In genomic region chr5:173532689-173533250, GRCh38 we compare ENCODE assay signal across 26 cellular contexts.
"Had no signal": no experiment of that assay in that cellular context is flagged by ENCODE, and none has a peak within 500 bp of the region (broad histone marks: within the 10 kb centered on the region; RNA-seq: fewer than 3 reads in every experiment).

No MANE protein-coding gene starts in this region.

- H3K36me3 ChIP-seq: pancreas, prostate gland, right lobe of liver, sigmoid colon, tibial artery, transverse colon, upper lobe of right lung, uterus had no signal

- H3K9me3 ChIP-seq: pancreas, prostate gland, right lobe of liver, sigmoid colon, testis, tibial artery, transverse colon, upper lobe of right lung, uterus had no signal

- H3K27ac ChIP-seq: pancreas, prostate gland, right lobe of liver, sigmoid colon, testis, tibial artery, transverse colon, upper lobe of right lung, uterus had no signal

- H3K27ac Mint-ChIP-seq: naive B cell; naive thymus-derived CD8-positive, alpha-beta T cell; natural killer cell treated with Interleukin-12 subunit alpha and Interleukin-12 subunit beta and Interleukin-15 and Interleukin-18, amount 100 ng/mL, for 72 hours; nephron progenitor cell; stimulated activated effector memory CD8-positive, alpha-beta T cell treated with anti-CD3 and anti-CD28 coated beads, Interleukin-12 subunit alpha, Interleukin-12 subunit beta, amount 100 ng/mL, for 72 hours; stimulated activated naive CD8-positive, alpha-beta T cell treated with anti-CD3 and anti-CD28 coated beads, Interleukin-15, amount 100 ng/mL, for 72 hours; type B pancreatic cell had no signal

- ATAC-seq: naive thymus-derived CD8-positive, alpha-beta T cell; natural killer cell treated with Interleukin-12 subunit alpha and Interleukin-12 subunit beta and Interleukin-15 and Interleukin-18, amount 100 ng/mL, for 72 hours; right lobe of liver; stimulated activated effector memory CD8-positive, alpha-beta T cell treated with anti-CD3 and anti-CD28 coated beads, Interleukin-12 subunit alpha, Interleukin-12 subunit beta, amount 100 ng/mL, for 72 hours; stimulated activated naive CD8-positive, alpha-beta T cell treated with anti-CD3 and anti-CD28 coated beads, Interleukin-15, amount 100 ng/mL, for 72 hours; stimulated activated naive CD8-positive, alpha-beta T cell treated with anti-CD3 and anti-CD28 coated beads, Interleukin-15, Interleukin-2, amounts not matched to agents 100 U/mL and 50 U/mL, for 24 hours; upper lobe of right lung had no signal

- H3K27me3 Mint-ChIP-seq: stimulated activated naive CD8-positive, alpha-beta T cell treated with anti-CD3 and anti-CD28 coated beads, Interleukin-15, amount 100 ng/mL, for 72 hours had no signal

- H3K4me1 ChIP-seq: prostate gland, right lobe of liver, sigmoid colon, testis, tibial artery, transverse colon, upper lobe of right lung, uterus had no signal

- H3K27me3 ChIP-seq: pancreas, right lobe of liver, sigmoid colon, testis, tibial artery, transverse colon, upper lobe of right lung, uterus had no signal

- H3K4me3 ChIP-seq: pancreas, prostate gland, right lobe of liver, sigmoid colon, testis, tibial artery, transverse colon, upper lobe of right lung, uterus had no signal

- H3K4me3 Mint-ChIP-seq: naive B cell; naive thymus-derived CD8-positive, alpha-beta T cell; natural killer cell treated with Interleukin-12 subunit alpha and Interleukin-12 subunit beta and Interleukin-15 and Interleukin-18, amount 100 ng/mL, for 72 hours; nephron progenitor cell; neural crest cell; stimulated activated effector memory CD8-positive, alpha-beta T cell treated with anti-CD3 and anti-CD28 coated beads, Interleukin-12 subunit alpha, Interleukin-12 subunit beta, amount 100 ng/mL, for 72 hours; stimulated activated naive CD8-positive, alpha-beta T cell treated with anti-CD3 and anti-CD28 coated beads, Interleukin-15, amount 100 ng/mL, for 72 hours; type B pancreatic cell had no signal

- H3K9me3 Mint-ChIP-seq: naive B cell; naive thymus-derived CD8-positive, alpha-beta T cell; natural killer cell treated with Interleukin-12 subunit alpha and Interleukin-12 subunit beta and Interleukin-15 and Interleukin-18, amount 100 ng/mL, for 72 hours; nephron progenitor cell; neural crest cell; stimulated activated effector memory CD8-positive, alpha-beta T cell treated with anti-CD3 and anti-CD28 coated beads, Interleukin-12 subunit alpha, Interleukin-12 subunit beta, amount 100 ng/mL, for 72 hours; stimulated activated naive CD8-positive, alpha-beta T cell treated with anti-CD3 and anti-CD28 coated beads, Interleukin-15, amount 100 ng/mL, for 72 hours; type B pancreatic cell had no signal

- DNase-seq: naive B cell; naive thymus-derived CD8-positive, alpha-beta T cell; nephron progenitor cell; occipital lobe; pancreas; right cardiac atrium; right lobe of liver; sigmoid colon; small intestine; stimulated activated CD4-positive, alpha-beta T cell treated with anti-CD3 and anti-CD28 coated beads, Interleukin-15, amount 100 ng/mL, for 24 hours; stimulated activated CD4-positive, alpha-beta T cell treated with anti-CD3 and anti-CD28 coated beads, Interleukin-2, amount 100 ng/mL, for 24 hours; stimulated activated CD4-positive, alpha-beta T cell treated with anti-CD3 and anti-CD28 coated beads, Interleukin-2, amount 100 ng/mL, for 48 hours; stimulated activated CD4-positive, alpha-beta T cell treated with anti-CD3 and anti-CD28 coated beads, Interleukin-4, amount 100 ng/mL, for 24 hours; stimulated activated naive CD4-positive, alpha-beta T cell; stimulated activated naive CD8-positive, alpha-beta T cell treated with anti-CD3 and anti-CD28 coated beads, Interleukin-15, amount 100 ng/mL, for 72 hours; stimulated activated naive CD8-positive, alpha-beta T cell treated with anti-CD3 and anti-CD28 coated beads, Interleukin-15, Interleukin-2, amounts not matched to agents 100 U/mL and 50 U/mL, for 24 hours; testis; tibial artery; transverse colon; upper lobe of right lung; uterus had no signal

- H3K4me1 Mint-ChIP-seq: naive B cell; naive thymus-derived CD8-positive, alpha-beta T cell; nephron progenitor cell; neural crest cell; stimulated activated effector memory CD8-positive, alpha-beta T cell treated with anti-CD3 and anti-CD28 coated beads, Interleukin-12 subunit alpha, Interleukin-12 subunit beta, amount 100 ng/mL, for 72 hours; stimulated activated naive CD8-positive, alpha-beta T cell treated with anti-CD3 and anti-CD28 coated beads, Interleukin-15, amount 100 ng/mL, for 72 hours had no signal

- H3K36me3 Mint-ChIP-seq: naive B cell; naive thymus-derived CD8-positive, alpha-beta T cell; natural killer cell treated with Interleukin-12 subunit alpha and Interleukin-12 subunit beta and Interleukin-15 and Interleukin-18, amount 100 ng/mL, for 72 hours; stimulated activated effector memory CD8-positive, alpha-beta T cell treated with anti-CD3 and anti-CD28 coated beads, Interleukin-12 subunit alpha, Interleukin-12 subunit beta, amount 100 ng/mL, for 72 hours; type B pancreatic cell had no signal
